ENCODE assay signal across 29 cellular contexts in the genomic region with DNA sequence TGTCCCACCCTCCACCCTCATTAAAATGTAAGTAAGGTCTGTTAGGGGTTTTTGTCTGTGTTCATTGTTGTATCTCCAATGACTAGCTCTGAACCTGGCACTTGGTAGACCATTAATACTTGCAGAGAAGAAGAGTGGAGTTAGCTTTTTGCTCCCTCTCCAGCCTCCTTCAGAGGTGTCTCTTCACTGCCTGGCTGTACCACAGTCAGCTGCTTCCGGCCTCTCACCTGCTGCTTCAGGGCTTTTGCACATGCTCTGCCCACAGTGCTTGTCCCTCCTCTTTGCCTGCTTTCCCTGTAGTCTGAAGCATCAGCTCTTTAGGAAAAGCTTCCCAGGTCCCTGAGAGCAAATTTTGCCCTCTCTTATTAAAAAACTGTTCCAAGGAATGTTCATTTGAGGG.
"Had no signal": no experiment of that assay in that cellular context is flagged by ENCODE, and none has a peak within 500 bp of the region (broad histone marks: within the 10 kb centered on the region; RNA-seq: fewer than 3 reads in every experiment).

No MANE protein-coding gene starts in this region.

- H3K27me3 ChIP-seq: adrenal gland, body of pancreas, esophagus squamous epithelium, gastroesophageal sphincter, heart right ventricle, hepatocyte had no signal

- DNase-seq: activated CD4-positive, alpha-beta memory T cell treated with anti-CD3 and anti-CD28 coated beads, Interleukin-2, amount 10 ng/mL, durations not matched to agents 7 days and 5 days; activated CD4-positive, alpha-beta T cell treated with anti-CD3 and anti-CD28 coated beads for 1 hour; activated CD4-positive, alpha-beta T cell treated with anti-CD3 and anti-CD28 coated beads for 4 hours; activated CD4-positive, alpha-beta T cell treated with anti-CD3 and anti-CD28 coated beads, Interleukin-2, amount 10 ng/mL, durations not matched to agents 7 days and 5 days; activated CD4-positive, alpha-beta T cell treated with anti-CD3 and anti-CD28 coated beads, Interleukin-2, amount 50 U/mL, for 4 hours; activated CD8-positive, alpha-beta memory T cell treated with anti-CD3 and anti-CD28 coated beads for 24 hours; activated effector memory CD4-positive, alpha-beta T cell treated with Interleukin-2 at 50 U/mL for 16 hours; activated gamma-delta T cell treated with Interleukin-2 at 50 U/mL for 16 hours; activated naive CD4-positive, alpha-beta T cell treated with anti-CD3 and anti-CD28 coated beads, Interleukin-2, amount 50 U/mL, for 16 hours; activated naive CD4-positive, alpha-beta T cell treated with Interleukin-2 at 50 U/mL for 16 hours; activated T-cell treated with anti-CD3 and anti-CD28 coated beads, Interleukin-2, amount 50 U/mL, for 4 hours; adrenal gland; amygdala; aorta; body of pancreas; caudate nucleus; cortex of kidney; dermis blood vessel endothelial cell; effector CD4-positive, alpha-beta T cell; effector memory CD8-positive, alpha-beta T cell; esophagus squamous epithelium; foreskin melanocyte; heart right ventricle had no signal

- H3K4me2 ChIP-seq: hepatocyte had no signal

- FAIRE-seq: colon, endothelial cell of umbilical vein had no signal

- H3K36me3 ChIP-seq: adrenal gland, esophagus squamous epithelium, gastroesophageal sphincter, heart right ventricle had no signal

- H3K27ac ChIP-seq: adrenal gland, body of pancreas, epithelial cell of prostate, esophagus squamous epithelium, gastroesophageal sphincter, heart right ventricle, hepatocyte had no signal

- H2AFZ ChIP-seq: hepatocyte had no signal

- H3K4me1 ChIP-seq: adrenal gland, body of pancreas, gastroesophageal sphincter, heart right ventricle had no signal

- H3K4me3 ChIP-seq: adrenal gland, body of pancreas, esophagus squamous epithelium, gastroesophageal sphincter, heart right ventricle, hepatocyte had no signal

- H3K9me3 ChIP-seq: adrenal gland, body of pancreas, esophagus squamous epithelium, gastroesophageal sphincter, heart right ventricle had no signal

- ATAC-seq: activated T-cell treated with anti-CD3 and anti-CD28 coated beads, Interleukin-2, amount 50 U/mL, for 4 hours; activated T-helper 17 cell treated with anti-CD3 and anti-CD28 coated beads, Interleukin-2, amount 50 U/mL, for 72 hours; body of pancreas; effector memory CD8-positive, alpha-beta T cell; gastroesophageal sphincter; heart right ventricle had no signal
